In the genomic region with DNA sequence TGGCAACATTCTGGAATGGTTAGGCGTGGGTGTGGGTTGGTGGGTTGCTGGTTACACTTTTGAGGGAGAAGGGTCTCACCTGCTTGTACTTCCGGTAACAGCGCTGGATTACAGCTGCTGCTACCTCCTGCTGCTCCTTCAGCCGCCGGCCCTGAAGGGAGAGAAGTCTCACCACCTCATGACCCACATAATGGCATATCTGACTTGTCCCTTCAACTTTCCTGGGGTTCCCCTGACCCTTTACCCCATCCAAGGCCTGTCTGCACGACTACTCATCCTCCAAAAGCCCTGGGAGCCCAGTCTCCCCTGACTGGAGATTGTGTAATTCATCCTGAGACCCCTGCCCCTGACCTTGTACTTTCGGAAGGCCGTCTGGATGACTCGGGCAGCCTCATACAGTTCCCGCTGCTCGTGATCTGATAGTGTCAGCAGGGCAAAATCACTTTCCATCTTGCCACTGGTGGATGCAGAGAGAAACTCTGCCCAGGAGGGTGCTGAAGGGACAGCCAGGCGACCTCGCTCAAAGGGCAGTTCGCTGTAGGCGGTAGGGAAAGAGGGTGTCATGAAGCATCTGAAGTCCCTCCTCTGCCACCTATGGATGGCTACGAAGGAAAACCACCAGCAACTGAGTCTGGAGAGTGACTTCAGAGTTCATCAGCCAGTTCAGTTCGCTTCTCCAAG, we compare ENCODE assay signal across 1 cellular context.
TF ChIP-seq lines count a peak whose summit lies in the region.

No MANE protein-coding gene starts in this region.

TF ChIP-seq in H1, 55 proteins besides CTCF, POLR2A, EP300 and RAD21:
- no peak for TF ChIP-seq SP2 (IDR thresholded peaks at IDR 0.05; ENCODE audit: low read length)
- TF ChIP-seq, protein P1, sequence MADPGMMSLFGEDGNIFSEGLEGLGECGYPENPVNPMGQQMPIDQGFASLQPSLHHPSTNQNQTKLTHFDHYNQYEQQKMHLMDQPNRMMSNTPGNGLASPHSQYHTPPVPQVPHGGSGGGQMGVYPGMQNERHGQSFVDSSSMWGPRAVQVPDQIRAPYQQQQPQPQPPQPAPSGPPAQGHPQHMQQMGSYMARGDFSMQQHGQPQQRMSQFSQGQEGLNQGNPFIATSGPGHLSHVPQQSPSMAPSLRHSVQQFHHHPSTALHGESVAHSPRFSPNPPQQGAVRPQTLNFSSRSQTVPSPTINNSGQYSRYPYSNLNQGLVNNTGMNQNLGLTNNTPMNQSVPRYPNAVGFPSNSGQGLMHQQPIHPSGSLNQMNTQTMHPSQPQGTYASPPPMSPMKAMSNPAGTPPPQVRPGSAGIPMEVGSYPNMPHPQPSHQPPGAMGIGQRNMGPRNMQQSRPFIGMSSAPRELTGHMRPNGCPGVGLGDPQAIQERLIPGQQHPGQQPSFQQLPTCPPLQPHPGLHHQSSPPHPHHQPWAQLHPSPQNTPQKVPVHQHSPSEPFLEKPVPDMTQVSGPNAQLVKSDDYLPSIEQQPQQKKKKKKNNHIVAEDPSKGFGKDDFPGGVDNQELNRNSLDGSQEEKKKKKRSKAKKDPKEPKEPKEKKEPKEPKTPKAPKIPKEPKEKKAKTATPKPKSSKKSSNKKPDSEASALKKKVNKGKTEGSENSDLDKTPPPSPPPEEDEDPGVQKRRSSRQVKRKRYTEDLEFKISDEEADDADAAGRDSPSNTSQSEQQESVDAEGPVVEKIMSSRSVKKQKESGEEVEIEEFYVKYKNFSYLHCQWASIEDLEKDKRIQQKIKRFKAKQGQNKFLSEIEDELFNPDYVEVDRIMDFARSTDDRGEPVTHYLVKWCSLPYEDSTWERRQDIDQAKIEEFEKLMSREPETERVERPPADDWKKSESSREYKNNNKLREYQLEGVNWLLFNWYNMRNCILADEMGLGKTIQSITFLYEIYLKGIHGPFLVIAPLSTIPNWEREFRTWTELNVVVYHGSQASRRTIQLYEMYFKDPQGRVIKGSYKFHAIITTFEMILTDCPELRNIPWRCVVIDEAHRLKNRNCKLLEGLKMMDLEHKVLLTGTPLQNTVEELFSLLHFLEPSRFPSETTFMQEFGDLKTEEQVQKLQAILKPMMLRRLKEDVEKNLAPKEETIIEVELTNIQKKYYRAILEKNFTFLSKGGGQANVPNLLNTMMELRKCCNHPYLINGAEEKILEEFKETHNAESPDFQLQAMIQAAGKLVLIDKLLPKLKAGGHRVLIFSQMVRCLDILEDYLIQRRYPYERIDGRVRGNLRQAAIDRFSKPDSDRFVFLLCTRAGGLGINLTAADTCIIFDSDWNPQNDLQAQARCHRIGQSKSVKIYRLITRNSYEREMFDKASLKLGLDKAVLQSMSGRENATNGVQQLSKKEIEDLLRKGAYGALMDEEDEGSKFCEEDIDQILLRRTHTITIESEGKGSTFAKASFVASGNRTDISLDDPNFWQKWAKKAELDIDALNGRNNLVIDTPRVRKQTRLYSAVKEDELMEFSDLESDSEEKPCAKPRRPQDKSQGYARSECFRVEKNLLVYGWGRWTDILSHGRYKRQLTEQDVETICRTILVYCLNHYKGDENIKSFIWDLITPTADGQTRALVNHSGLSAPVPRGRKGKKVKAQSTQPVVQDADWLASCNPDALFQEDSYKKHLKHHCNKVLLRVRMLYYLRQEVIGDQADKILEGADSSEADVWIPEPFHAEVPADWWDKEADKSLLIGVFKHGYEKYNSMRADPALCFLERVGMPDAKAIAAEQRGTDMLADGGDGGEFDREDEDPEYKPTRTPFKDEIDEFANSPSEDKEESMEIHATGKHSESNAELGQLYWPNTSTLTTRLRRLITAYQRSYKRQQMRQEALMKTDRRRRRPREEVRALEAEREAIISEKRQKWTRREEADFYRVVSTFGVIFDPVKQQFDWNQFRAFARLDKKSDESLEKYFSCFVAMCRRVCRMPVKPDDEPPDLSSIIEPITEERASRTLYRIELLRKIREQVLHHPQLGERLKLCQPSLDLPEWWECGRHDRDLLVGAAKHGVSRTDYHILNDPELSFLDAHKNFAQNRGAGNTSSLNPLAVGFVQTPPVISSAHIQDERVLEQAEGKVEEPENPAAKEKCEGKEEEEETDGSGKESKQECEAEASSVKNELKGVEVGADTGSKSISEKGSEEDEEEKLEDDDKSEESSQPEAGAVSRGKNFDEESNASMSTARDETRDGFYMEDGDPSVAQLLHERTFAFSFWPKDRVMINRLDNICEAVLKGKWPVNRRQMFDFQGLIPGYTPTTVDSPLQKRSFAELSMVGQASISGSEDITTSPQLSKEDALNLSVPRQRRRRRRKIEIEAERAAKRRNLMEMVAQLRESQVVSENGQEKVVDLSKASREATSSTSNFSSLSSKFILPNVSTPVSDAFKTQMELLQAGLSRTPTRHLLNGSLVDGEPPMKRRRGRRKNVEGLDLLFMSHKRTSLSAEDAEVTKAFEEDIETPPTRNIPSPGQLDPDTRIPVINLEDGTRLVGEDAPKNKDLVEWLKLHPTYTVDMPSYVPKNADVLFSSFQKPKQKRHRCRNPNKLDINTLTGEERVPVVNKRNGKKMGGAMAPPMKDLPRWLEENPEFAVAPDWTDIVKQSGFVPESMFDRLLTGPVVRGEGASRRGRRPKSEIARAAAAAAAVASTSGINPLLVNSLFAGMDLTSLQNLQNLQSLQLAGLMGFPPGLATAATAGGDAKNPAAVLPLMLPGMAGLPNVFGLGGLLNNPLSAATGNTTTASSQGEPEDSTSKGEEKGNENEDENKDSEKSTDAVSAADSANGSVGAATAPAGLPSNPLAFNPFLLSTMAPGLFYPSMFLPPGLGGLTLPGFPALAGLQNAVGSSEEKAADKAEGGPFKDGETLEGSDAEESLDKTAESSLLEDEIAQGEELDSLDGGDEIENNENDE (IDR thresholded peaks at IDR 0.05; ENCODE audit: insufficient replicate concordance, low read length), result no peak
- no peak for TF ChIP-seq RBBP5 (IDR thresholded peaks at IDR 0.05; ENCODE audit: borderline replicate concordance, low read depth, low read length)
- no peak for TF ChIP-seq CBX5 (IDR thresholded peaks at IDR 0.05; ENCODE audit: low read depth, low read length)
- no peak for TF ChIP-seq CREB1 (IDR thresholded peaks at IDR 0.05)
- TF ChIP-seq CHD1 (IDR thresholded peaks at IDR 0.05; ENCODE audit: low read depth, low read length), result no peak
- no peak for TF ChIP-seq SP1 (IDR thresholded peaks at IDR 0.05; ENCODE audit: low read depth, low read length)
- TF ChIP-seq EGR1 (IDR thresholded peaks at IDR 0.05; ENCODE audit: borderline replicate concordance, low read depth, low read length), result no peak
- TF ChIP-seq ASH2L (IDR thresholded peaks at IDR 0.05; ENCODE audit: low read length), result no peak
- no peak for TF ChIP-seq CHD2 (IDR thresholded peaks at IDR 0.05; ENCODE audit: low read length)
- TF ChIP-seq JUND (IDR thresholded peaks at IDR 0.05; ENCODE audit: low read length), result no peak
- TF ChIP-seq HDAC2 (IDR thresholded peaks at IDR 0.05; ENCODE audit: borderline replicate concordance in 1 of 2, low read depth in 2 of 2, low read length in 2 of 2), result no peak
- TF ChIP-seq, protein P2, sequence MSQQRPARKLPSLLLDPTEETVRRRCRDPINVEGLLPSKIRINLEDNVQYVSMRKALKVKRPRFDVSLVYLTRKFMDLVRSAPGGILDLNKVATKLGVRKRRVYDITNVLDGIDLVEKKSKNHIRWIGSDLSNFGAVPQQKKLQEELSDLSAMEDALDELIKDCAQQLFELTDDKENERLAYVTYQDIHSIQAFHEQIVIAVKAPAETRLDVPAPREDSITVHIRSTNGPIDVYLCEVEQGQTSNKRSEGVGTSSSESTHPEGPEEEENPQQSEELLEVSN (IDR thresholded peaks at IDR 0.05), result no peak
- TF ChIP-seq PHF8 (conservative IDR thresholded peaks at IDR 0.05; ENCODE audit: low read depth, low read length), result no peak
